Comparison of ENCODE assay signal across 8 cellular contexts in genomic region chr1:206714331-206715058, GRCh38. TPM values are rescaled to one million over a fixed set of nuclear protein-coding genes. Genes with fewer than 3 reads are reported as not detected.
DNase-seq lines count a peak whose midpoint lies in the region; ATAC-seq and TF ChIP-seq lines count a peak whose summit lies in the region.
"Had no signal": no experiment of that assay in that cellular context is flagged by ENCODE, and none has a peak within 500 bp of the region (broad histone marks: within the 10 kb centered on the region; RNA-seq: fewer than 3 reads in every experiment).

No MANE protein-coding gene starts in this region.

- peak overlapping the region; percentile 18 to 83 (median 56) for H3K27ac ChIP-seq in heart left ventricle

- 48 to 53% (median 52%) methylated on average over 9 of the region's 9 CpGs for WGBS in heart left ventricle, 4 donors

- H3K27me3 Mint-ChIP-seq in stimulated activated memory B cell treated with anti-CD40 and anti-IgM and Interleukin-4, amounts not matched to agents 10 μg/mL and 1 μg/mL and 100 μg/mL, for 72 hours, result no peaks in the 10 kb centered on the region

- no peak for TF ChIP-seq POLR2A in heart left ventricle (IDR thresholded peaks at IDR 0.05)

- H3K9me3 ChIP-seq in heart left ventricle, result no peaks in the 10 kb centered on the region

- no peaks in the 10 kb centered on the region for H3K36me3 ChIP-seq in heart left ventricle

- H3K4me1 Mint-ChIP-seq in stimulated activated memory B cell treated with anti-CD40 and anti-IgM and Interleukin-4, amounts not matched to agents 10 μg/mL and 1 μg/mL and 100 μg/mL, for 72 hours, result peaks cover 82% of the 10 kb centered on the region

- no peak overlapping the region for H3K4me3 Mint-ChIP-seq in stimulated activated memory B cell treated with anti-CD40 and anti-IgM and Interleukin-4, amounts not matched to agents 10 μg/mL and 1 μg/mL and 100 μg/mL, for 72 hours

- ATAC-seq in heart left ventricle (peak; percentile 40 to 62 (median 52)), HG03378 (IDR thresholded peaks at IDR 0.05; ENCODE audit: unreplicated experiment) (no peak), GM21423 (IDR thresholded peaks at IDR 0.05; ENCODE audit: unreplicated experiment) (no peak)
- ATAC-seq in stimulated activated memory B cell treated with anti-CD40 and anti-IgM and Interleukin-4, amounts not matched to agents 10 μg/mL and 1 μg/mL and 100 μg/mL, for 72 hours, result no peak

- peaks cover 23 to 97% (median 84%) of the 10 kb centered on the region in 12 donors for H3K4me1 ChIP-seq in heart left ventricle

- no peaks in the 10 kb centered on the region for H3K36me3 Mint-ChIP-seq in stimulated activated memory B cell treated with anti-CD40 and anti-IgM and Interleukin-4, amounts not matched to agents 10 μg/mL and 1 μg/mL and 100 μg/mL, for 72 hours

- no peaks in the 10 kb centered on the region for H3K27me3 ChIP-seq in heart left ventricle

- DNase-seq in HFF-Myc (ENCODE audit: extremely low read depth, low read depth) (peak; percentile 80), T1000 (lab: John Stamatoyannopoulos, UW) (peak; percentile 51), heart left ventricle (peak in 1 of 5 donors; percentile 72), NCI-H1048 (lab: John Stamatoyannopoulos, UW) (no peak)
- DNase-seq: stimulated activated naive CD4-positive, alpha-beta T cell treated with Interleukin-2 at 50 U/mL for 16 hours had no signal

- H3K9me3 Mint-ChIP-seq in stimulated activated memory B cell treated with anti-CD40 and anti-IgM and Interleukin-4, amounts not matched to agents 10 μg/mL and 1 μg/mL and 100 μg/mL, for 72 hours, result no peaks in the 10 kb centered on the region

- H3K4me3 ChIP-seq in HFF-Myc (replicated peaks; ENCODE audit: low read depth, low read length) (no peak overlapping the region), heart left ventricle (no peak overlapping the region)

- TF ChIP-seq CTCF in HFF-Myc (IDR thresholded peaks at IDR 0.05; ENCODE audit: low read depth, low read length, missing control alignments) (no peak), heart left ventricle (IDR thresholded peaks at IDR 0.05) (no peak)

- H3K27ac Mint-ChIP-seq in stimulated activated memory B cell treated with anti-CD40 and anti-IgM and Interleukin-4, amounts not matched to agents 10 μg/mL and 1 μg/mL and 100 μg/mL, for 72 hours, result peak overlapping the region; percentile 62

- intact Hi-C loops in heart left ventricle (cut with DNase I), result no loop called here

RNA-seq across cellular contexts. Expression of gene MAPKAPK2, which starts 29.8 kb away (rescaled TPM):
- 100 to 1,000 TPM; 163 to 327 (median 223) TPM for total RNA-seq in heart left ventricle
- polyA plus RNA-seq in heart left ventricle, result 100 to 1,000 TPM; 126 to 227 TPM

RNA-seq across cellular contexts. Expression of gene IL19, which starts 56.1 kb away (rescaled TPM):
- not detected for total RNA-seq in heart left ventricle
- not detected for polyA plus RNA-seq in heart left ventricle

RNA-seq across cellular contexts. Expression of gene IL10, which starts 57.8 kb away (rescaled TPM):
- total RNA-seq in heart left ventricle, result 1 to 10 TPM in 3 of 9 donors, under 1 TPM in 5, not detected in 1; 0.50 to 5.0 (median 0.88) TPM
- polyA plus RNA-seq in heart left ventricle, result 1 to 10 TPM in 1 of 2 donors, under 1 TPM in 1; 0.27 to 1.0 TPM

Comparison
In these comparisons a context has a peak if more than half of its experiments do, and no peak if none do; other contexts are left out.
1. ATAC-seq: peak in heart left ventricle (4 of 4); none in stimulated activated memory B cell treated with anti-CD40 and anti-IgM and Interleukin-4, amounts not matched to agents 10 μg/mL and 1 μg/mL and 100 μg/mL, for 72 hours (single experiment), HG03378 (single experiment) and GM21423 (single experiment).